ENCODE assay signal across 29 cellular contexts in the genomic region with DNA sequence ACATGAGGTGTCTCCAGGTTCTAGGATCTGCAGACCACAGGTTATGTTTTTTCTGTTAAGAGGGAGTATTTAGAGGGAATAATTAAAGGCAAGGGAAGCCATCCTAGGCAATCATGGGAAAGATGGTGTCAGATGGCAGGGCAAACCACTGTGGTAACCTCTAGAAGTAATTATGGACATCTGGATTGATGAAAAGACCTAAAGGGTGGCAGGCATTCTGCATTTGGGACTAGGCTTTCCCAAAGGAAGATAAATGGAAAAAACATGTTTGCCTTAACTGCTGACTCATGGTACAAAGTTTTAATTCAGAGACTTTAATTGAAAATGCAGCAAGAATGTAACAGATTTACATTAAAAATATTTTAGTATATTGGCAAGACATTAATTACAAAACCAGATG.
DNase-seq lines count a peak whose midpoint lies in the region; ATAC-seq, FAIRE-seq and TF ChIP-seq lines count a peak whose summit lies in the region.
"Had no signal": no experiment of that assay in that cellular context is flagged by ENCODE, and none has a peak within 500 bp of the region (broad histone marks: within the 10 kb centered on the region; RNA-seq: fewer than 3 reads in every experiment).

No MANE protein-coding gene starts in this region.

- H3K9me3 ChIP-seq in A549 (no peaks in the 10 kb centered on the region), osteoblast (ENCODE audit: low read depth, low read length) (no peaks in the 10 kb centered on the region)
- H3K9me3 ChIP-seq: pancreas had no signal

- TF ChIP-seq RAD21 in A549 (conservative IDR thresholded peaks at IDR 0.05 in 1 of 2, IDR thresholded peaks at IDR 0.05 in 1 of 2), result no peak

- no peaks in the 10 kb centered on the region for H3K36me3 Mint-ChIP-seq in effector memory CD8-positive, alpha-beta T cell (ENCODE audit: insufficient read depth)
- H3K36me3 Mint-ChIP-seq: activated naive CD4-positive, alpha-beta T cell treated with anti-CD3 and anti-CD28 coated beads, Interleukin-2, amount 10 ng/mL, durations not matched to agents 7 days and 5 days had no signal

- H3K27ac ChIP-seq in A549 (peak overlapping the region in 1 of 2 experiments; percentile 57; a peak in 3 of 6 replicates), osteoblast (ENCODE audit: low read depth, low read length) (no peak overlapping the region)
- H3K27ac ChIP-seq: cardiac muscle cell, hepatocyte, pancreas had no signal

- H3K4me1 Mint-ChIP-seq in effector memory CD8-positive, alpha-beta T cell (ENCODE audit: low read depth in 2 of 2), result peaks cover 3 to 9% of the 10 kb centered on the region in 2 donors

- no peaks in the 10 kb centered on the region for H4K20me1 ChIP-seq in osteoblast (ENCODE audit: insufficient read depth, low read length)

- CTCF ChIA-PET in A549 (lab: Yijun Ruan, JAX), result no interaction called here

- no peak overlapping the region for H3K4me3 Mint-ChIP-seq in effector memory CD8-positive, alpha-beta T cell
- H3K4me3 Mint-ChIP-seq: activated B cell treated with CpG ODN at 0.5 μM for 24 hours; activated naive CD4-positive, alpha-beta T cell treated with anti-CD3 and anti-CD28 coated beads, Interleukin-2, amount 10 ng/mL, durations not matched to agents 7 days and 5 days; immature natural killer cell; naive thymus-derived CD8-positive, alpha-beta T cell had no signal

- H3K4me3 ChIP-seq in A549 (no peak overlapping the region), osteoblast (ENCODE audit: insufficient read depth, low read length) (no peak overlapping the region)
- H3K4me3 ChIP-seq: cardiac muscle cell, hepatocyte, pancreas had no signal

- TF ChIP-seq EP300 in A549 (IDR thresholded peaks at IDR 0.05), result no peak

- no peak overlapping the region for H3K27ac Mint-ChIP-seq in effector memory CD8-positive, alpha-beta T cell
- H3K27ac Mint-ChIP-seq: activated B cell treated with CpG ODN at 0.5 μM for 24 hours; activated naive CD4-positive, alpha-beta T cell treated with anti-CD3 and anti-CD28 coated beads, Interleukin-2, amount 10 ng/mL, durations not matched to agents 7 days and 5 days; immature natural killer cell; naive thymus-derived CD8-positive, alpha-beta T cell had no signal

- H3K4me1 ChIP-seq in A549 (peaks cover 17% of the 10 kb centered on the region), osteoblast (ENCODE audit: insufficient read depth, low read length) (peaks cover 18% of the 10 kb centered on the region)
- H3K4me1 ChIP-seq: pancreas had no signal

- TF ChIP-seq CTCF in A549 (IDR thresholded peaks at IDR 0.05), result no peak
- TF ChIP-seq CTCF in osteoblast (IDR thresholded peaks at IDR 0.05; ENCODE audit: extremely low read depth, low read depth, low read length), result no peak

- TF ChIP-seq POLR2A in A549 (IDR thresholded peaks at IDR 0.05; ENCODE audit: low read length), result no peak

- no peak overlapping the region for H2AFZ ChIP-seq in osteoblast (ENCODE audit: low read length)
- H2AFZ ChIP-seq: hepatocyte had no signal

- H3K27me3 Mint-ChIP-seq in effector memory CD8-positive, alpha-beta T cell, result peaks cover 56 to 68% of the 10 kb centered on the region in 2 donors

- H3K27me3 ChIP-seq in osteoblast (ENCODE audit: insufficient read depth, low read length), result no peaks in the 10 kb centered on the region
- H3K27me3 ChIP-seq: cardiac muscle cell, pancreas had no signal

- no peaks in the 10 kb centered on the region for H3K9me3 Mint-ChIP-seq in effector memory CD8-positive, alpha-beta T cell
- H3K9me3 Mint-ChIP-seq: activated naive CD4-positive, alpha-beta T cell treated with anti-CD3 and anti-CD28 coated beads, Interleukin-2, amount 10 ng/mL, durations not matched to agents 7 days and 5 days had no signal

- H3K36me3 ChIP-seq in osteoblast (ENCODE audit: insufficient read depth, low read length), result no peaks in the 10 kb centered on the region
- H3K36me3 ChIP-seq: cardiac muscle cell, pancreas had no signal

- POLR2A ChIA-PET in A549 (lab: Yijun Ruan, JAX), result no interaction called here

- no peak for FAIRE-seq in A549 (lab: Jason Lieb, UNC)
- FAIRE-seq: pancreas, urothelium cell line had no signal

- no peak for DNase-seq in A549 (ENCODE audit: low read depth in 1 of 2, low spot score in 1 of 2)
- DNase-seq in EL, result peak; percentile 31
- peak; percentile 89 for DNase-seq in NCI-H69 (lab: John Stamatoyannopoulos, UW)
- DNase-seq in fibroblast of peridontal ligament (ENCODE audit: extremely low read depth), result peak; percentile 96
- DNase-seq in effector memory CD8-positive, alpha-beta T cell, result no peak
- DNase-seq in osteoblast (ENCODE audit: insufficient read length, low spot score, missing footprints), result no peak
- DNase-seq: ACHN; activated B cell treated with CpG ODN at 0.5 μM for 24 hours; activated naive CD4-positive, alpha-beta T cell treated with anti-CD3 and anti-CD28 coated beads, Interleukin-2, amount 10 ng/mL, durations not matched to agents 7 days and 5 days; anterior cingulate cortex; C1 segment of cervical spinal cord; Calu3; cortex of kidney; immature natural killer cell; naive thymus-derived CD8-positive, alpha-beta T cell; NCI-H1105; NCI-H524 treated with DMSO at 0.1 percent for 48 hours; pancreas; right cardiac atrium; stimulated activated CD4-positive, alpha-beta T cell treated with anti-CD3 and anti-CD28 coated beads, Interleukin-12 subunit alpha, Interleukin-12 subunit beta, amount 100 ng/mL, for 4 hours; stimulated activated CD4-positive, alpha-beta T cell treated with anti-CD3 and anti-CD28 coated beads, Interleukin-4, amount 100 ng/mL, for 4 hours; stimulated activated naive CD4-positive, alpha-beta T cell had no signal

- H3K79me2 ChIP-seq in osteoblast (ENCODE audit: insufficient read depth, low read length), result no peaks in the 10 kb centered on the region
- H3K79me2 ChIP-seq: hepatocyte had no signal

- no peak for ATAC-seq in A549
- no peak for ATAC-seq in HG02763 (IDR thresholded peaks at IDR 0.05; ENCODE audit: unreplicated experiment)
- no peak for ATAC-seq in effector memory CD8-positive, alpha-beta T cell (replicated peaks)
- ATAC-seq in GM21529 (IDR thresholded peaks at IDR 0.05; ENCODE audit: unreplicated experiment), result no peak
- ATAC-seq: HCT116; left lobe of liver; naive thymus-derived CD8-positive, alpha-beta T cell; pancreas; right cardiac atrium had no signal

- H3K4me2 ChIP-seq in A549, result no peak overlapping the region
- no peak overlapping the region for H3K4me2 ChIP-seq in osteoblast (ENCODE audit: insufficient read depth, low read length)
- H3K4me2 ChIP-seq: hepatocyte had no signal

TF ChIP-seq in A549, 52 proteins besides CTCF, POLR2A, EP300 and RAD21:
- peak; percentile 42; the same call in 1 of the 2 replicates for TF ChIP-seq NFE2L2 (conservative IDR thresholded peaks at IDR 0.05; ENCODE audit: low read length)
- TF ChIP-seq ESRRA (IDR thresholded peaks at IDR 0.05; ENCODE audit: borderline replicate concordance, low read length), result no peak
- TF ChIP-seq MAFK (IDR thresholded peaks at IDR 0.05; ENCODE audit: partially characterized antibody), result peak; percentile 58

Comparison
In these comparisons a context has a peak if more than half of its experiments do, and no peak if none do; other contexts are left out.
1. DNase-seq: peak in EL (single experiment), NCI-H69 (single experiment) and fibroblast of peridontal ligament (single experiment); none in A549 (0 of 2), effector memory CD8-positive, alpha-beta T cell (0 of 3) and osteoblast (single experiment).